ENCODE assay signal across 1 cellular context in the genomic region with DNA sequence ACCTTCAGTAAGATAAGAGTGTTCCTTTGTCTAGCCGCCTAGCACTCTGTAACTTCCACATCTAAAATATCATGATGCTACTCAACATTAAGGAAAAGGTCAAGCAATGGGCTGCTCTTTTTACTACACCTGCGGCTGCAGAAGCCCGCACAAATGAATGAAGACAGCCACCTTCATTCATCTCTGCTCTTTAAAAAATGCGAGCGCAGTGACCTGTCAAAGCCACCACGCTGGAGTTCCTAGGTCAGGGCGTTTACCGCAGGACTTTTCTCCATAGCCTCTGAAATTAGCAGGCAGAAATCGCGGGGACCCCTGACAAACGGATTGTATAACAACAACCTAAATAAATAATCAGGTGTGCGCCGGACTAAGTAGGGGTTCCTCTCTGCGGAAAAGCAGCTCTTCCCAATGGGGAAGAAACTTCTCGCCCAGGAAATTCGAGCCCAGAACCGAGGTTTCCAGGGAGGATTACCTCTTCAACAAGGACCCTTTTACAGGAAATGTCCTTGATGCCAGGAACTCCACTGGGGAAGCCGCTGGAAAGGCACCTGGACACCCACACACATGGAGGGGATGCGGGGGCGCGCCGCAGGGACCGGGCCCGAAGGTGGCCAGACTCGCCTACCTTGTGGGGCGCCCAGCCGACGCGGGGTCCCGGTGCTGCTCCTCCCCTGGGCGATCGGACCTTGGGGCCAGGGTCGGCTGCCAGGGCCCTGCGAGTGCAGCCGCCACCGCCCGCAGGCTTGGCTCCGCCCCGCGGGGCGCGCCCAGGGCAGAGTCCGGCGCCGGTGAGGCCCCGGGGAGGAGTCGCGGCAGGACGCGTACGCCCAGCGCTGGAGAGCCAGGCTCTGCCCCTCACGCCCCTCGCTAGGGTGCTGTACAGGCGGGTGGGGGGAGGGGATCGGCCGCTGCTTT.
TF ChIP-seq lines count a peak whose summit lies in the region.

A gene with protein sequence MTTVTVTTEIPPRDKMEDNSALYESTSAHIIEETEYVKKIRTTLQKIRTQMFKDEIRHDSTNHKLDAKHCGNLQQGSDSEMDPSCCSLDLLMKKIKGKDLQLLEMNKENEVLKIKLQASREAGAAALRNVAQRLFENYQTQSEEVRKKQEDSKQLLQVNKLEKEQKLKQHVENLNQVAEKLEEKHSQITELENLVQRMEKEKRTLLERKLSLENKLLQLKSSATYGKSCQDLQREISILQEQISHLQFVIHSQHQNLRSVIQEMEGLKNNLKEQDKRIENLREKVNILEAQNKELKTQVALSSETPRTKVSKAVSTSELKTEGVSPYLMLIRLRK (minus strand): TSS at position 751 of the 915 bp plus-strand sequence. CDS start 16,670 bp downstream, outside the sequence.

TF ChIP-seq in HepG2, 621 proteins besides CTCF, POLR2A, EP300 and RAD21 (continued from another document and continues in another):
- peak; percentile 59 for TF ChIP-seq ASH2L (IDR thresholded peaks at IDR 0.05; ENCODE audit: insufficient read length, low read depth, low read length)
- peak; percentile 72; the same call in 1 of the 2 replicates for TF ChIP-seq ARID4A (CRISPR knock-in tag; IDR thresholded peaks at IDR 0.05; ENCODE audit: borderline replicate concordance)
- TF ChIP-seq ZNF101 (CRISPR knock-in tag; IDR thresholded peaks at IDR 0.05; ENCODE audit: borderline replicate concordance, low read depth) = no peak
- TF ChIP-seq, protein P1, sequence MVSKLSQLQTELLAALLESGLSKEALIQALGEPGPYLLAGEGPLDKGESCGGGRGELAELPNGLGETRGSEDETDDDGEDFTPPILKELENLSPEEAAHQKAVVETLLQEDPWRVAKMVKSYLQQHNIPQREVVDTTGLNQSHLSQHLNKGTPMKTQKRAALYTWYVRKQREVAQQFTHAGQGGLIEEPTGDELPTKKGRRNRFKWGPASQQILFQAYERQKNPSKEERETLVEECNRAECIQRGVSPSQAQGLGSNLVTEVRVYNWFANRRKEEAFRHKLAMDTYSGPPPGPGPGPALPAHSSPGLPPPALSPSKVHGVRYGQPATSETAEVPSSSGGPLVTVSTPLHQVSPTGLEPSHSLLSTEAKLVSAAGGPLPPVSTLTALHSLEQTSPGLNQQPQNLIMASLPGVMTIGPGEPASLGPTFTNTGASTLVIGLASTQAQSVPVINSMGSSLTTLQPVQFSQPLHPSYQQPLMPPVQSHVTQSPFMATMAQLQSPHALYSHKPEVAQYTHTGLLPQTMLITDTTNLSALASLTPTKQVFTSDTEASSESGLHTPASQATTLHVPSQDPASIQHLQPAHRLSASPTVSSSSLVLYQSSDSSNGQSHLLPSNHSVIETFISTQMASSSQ (IDR thresholded peaks at IDR 0.05; ENCODE audit: low read depth) = no peak
- TF ChIP-seq, protein P1 (CRISPR knock-in tag; IDR thresholded peaks at IDR 0.05; ENCODE audit: borderline replicate concordance) = peak; percentile 66
- 0 out of 2 replicates have a peak, but pooled peaks have one; percentile 26 for TF ChIP-seq ZNF891 (CRISPR knock-in tag; IDR thresholded peaks at IDR 0.05)
- peak; percentile 75; the same call in 1 of the 2 replicates for TF ChIP-seq ZNF563 (CRISPR knock-in tag; IDR thresholded peaks at IDR 0.05)
- TF ChIP-seq MED1 (CRISPR knock-in tag; IDR thresholded peaks at IDR 0.05) = peak; percentile 22; the same call in 1 of the 2 replicates
- TF ChIP-seq ZFY (CRISPR knock-in tag; IDR thresholded peaks at IDR 0.05) = peak; percentile 42; the same call in 1 of the 2 replicates
- TF ChIP-seq, protein P2, sequence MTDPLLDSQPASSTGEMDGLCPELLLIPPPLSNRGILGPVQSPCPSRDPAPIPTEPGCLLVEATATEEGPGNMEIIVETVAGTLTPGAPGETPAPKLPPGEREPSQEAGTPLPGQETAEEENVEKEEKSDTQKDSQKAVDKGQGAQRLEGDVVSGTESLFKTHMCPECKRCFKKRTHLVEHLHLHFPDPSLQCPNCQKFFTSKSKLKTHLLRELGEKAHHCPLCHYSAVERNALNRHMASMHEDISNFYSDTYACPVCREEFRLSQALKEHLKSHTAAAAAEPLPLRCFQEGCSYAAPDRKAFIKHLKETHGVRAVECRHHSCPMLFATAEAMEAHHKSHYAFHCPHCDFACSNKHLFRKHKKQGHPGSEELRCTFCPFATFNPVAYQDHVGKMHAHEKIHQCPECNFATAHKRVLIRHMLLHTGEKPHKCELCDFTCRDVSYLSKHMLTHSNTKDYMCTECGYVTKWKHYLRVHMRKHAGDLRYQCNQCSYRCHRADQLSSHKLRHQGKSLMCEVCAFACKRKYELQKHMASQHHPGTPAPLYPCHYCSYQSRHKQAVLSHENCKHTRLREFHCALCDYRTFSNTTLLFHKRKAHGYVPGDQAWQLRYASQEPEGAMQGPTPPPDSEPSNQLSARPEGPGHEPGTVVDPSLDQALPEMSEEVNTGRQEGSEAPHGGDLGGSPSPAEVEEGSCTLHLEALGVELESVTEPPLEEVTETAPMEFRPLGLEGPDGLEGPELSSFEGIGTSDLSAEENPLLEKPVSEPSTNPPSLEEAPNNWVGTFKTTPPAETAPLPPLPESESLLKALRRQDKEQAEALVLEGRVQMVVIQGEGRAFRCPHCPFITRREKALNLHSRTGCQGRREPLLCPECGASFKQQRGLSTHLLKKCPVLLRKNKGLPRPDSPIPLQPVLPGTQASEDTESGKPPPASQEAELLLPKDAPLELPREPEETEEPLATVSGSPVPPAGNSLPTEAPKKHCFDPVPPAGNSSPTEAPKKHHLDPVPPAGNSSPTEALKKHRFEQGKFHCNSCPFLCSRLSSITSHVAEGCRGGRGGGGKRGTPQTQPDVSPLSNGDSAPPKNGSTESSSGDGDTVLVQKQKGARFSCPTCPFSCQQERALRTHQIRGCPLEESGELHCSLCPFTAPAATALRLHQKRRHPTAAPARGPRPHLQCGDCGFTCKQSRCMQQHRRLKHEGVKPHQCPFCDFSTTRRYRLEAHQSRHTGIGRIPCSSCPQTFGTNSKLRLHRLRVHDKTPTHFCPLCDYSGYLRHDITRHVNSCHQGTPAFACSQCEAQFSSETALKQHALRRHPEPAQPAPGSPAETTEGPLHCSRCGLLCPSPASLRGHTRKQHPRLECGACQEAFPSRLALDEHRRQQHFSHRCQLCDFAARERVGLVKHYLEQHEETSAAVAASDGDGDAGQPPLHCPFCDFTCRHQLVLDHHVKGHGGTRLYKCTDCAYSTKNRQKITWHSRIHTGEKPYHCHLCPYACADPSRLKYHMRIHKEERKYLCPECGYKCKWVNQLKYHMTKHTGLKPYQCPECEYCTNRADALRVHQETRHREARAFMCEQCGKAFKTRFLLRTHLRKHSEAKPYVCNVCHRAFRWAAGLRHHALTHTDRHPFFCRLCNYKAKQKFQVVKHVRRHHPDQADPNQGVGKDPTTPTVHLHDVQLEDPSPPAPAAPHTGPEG (CRISPR knock-in tag; IDR thresholded peaks at IDR 0.05) = no peak
- TF ChIP-seq ZNF484 (CRISPR knock-in tag; IDR thresholded peaks at IDR 0.05; ENCODE audit: borderline replicate concordance, low read depth) = no peak
- TF ChIP-seq NFKB2 (CRISPR knock-in tag; IDR thresholded peaks at IDR 0.05; ENCODE audit: borderline replicate concordance) = peak; percentile 25; the same call in 1 of the 2 replicates
- TF ChIP-seq KDM5B (CRISPR knock-in tag; IDR thresholded peaks at IDR 0.05; ENCODE audit: borderline replicate concordance) = peak; percentile 80
- peak; percentile 49 for TF ChIP-seq YEATS4 (CRISPR knock-in tag; IDR thresholded peaks at IDR 0.05; ENCODE audit: borderline replicate concordance)
- no peak for TF ChIP-seq TSC22D2 (CRISPR knock-in tag; IDR thresholded peaks at IDR 0.05; ENCODE audit: borderline replicate concordance)
- TF ChIP-seq, protein P3, sequence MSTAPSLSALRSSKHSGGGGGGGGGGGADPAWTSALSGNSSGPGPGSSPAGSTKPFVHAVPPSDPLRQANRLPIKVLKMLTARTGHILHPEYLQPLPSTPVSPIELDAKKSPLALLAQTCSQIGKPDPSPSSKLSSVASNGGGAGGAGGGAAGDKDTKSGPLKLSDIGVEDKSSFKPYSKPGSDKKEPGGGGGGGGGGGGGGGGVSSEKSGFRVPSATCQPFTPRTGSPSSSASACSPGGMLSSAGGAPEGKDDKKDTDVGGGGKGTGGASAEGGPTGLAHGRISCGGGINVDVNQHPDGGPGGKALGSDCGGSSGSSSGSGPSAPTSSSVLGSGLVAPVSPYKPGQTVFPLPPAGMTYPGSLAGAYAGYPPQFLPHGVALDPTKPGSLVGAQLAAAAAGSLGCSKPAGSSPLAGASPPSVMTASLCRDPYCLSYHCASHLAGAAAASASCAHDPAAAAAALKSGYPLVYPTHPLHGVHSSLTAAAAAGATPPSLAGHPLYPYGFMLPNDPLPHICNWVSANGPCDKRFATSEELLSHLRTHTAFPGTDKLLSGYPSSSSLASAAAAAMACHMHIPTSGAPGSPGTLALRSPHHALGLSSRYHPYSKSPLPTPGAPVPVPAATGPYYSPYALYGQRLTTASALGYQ (CRISPR knock-in tag; IDR thresholded peaks at IDR 0.05) = peak; percentile 49; the same call in 1 of the 2 replicates
- TF ChIP-seq MEF2D (CRISPR knock-in tag; IDR thresholded peaks at IDR 0.05) = 0 out of 2 replicates have a peak, but pooled peaks have one; percentile 27
- TF ChIP-seq SP1 (IDR thresholded peaks at IDR 0.05) = no peak
- TF ChIP-seq SP1 (CRISPR knock-in tag; IDR thresholded peaks at IDR 0.05) = no peak
- peak; percentile 61 for TF ChIP-seq GABPB1 (CRISPR knock-in tag; IDR thresholded peaks at IDR 0.05)
- TF ChIP-seq MTA1 (CRISPR knock-in tag; IDR thresholded peaks at IDR 0.05; ENCODE audit: borderline replicate concordance) = peak; percentile 91; the same call in 1 of the 2 replicates
- TF ChIP-seq ZNF414 (CRISPR knock-in tag; IDR thresholded peaks at IDR 0.05) = peak; percentile 73; the same call in 1 of the 2 replicates
- TF ChIP-seq SPEN (CRISPR knock-in tag; IDR thresholded peaks at IDR 0.05; ENCODE audit: low read depth) = peak; percentile 72
- TF ChIP-seq TCF12 (IDR thresholded peaks at IDR 0.05) = no peak
- TF ChIP-seq TCF12 (CRISPR knock-in tag; IDR thresholded peaks at IDR 0.05) = peak; percentile 90; the same call in 1 of the 2 replicates
- 0 out of 2 replicates have a peak, but pooled peaks have one; percentile 24 for TF ChIP-seq BORCS8-MEF2B (CRISPR knock-in tag; IDR thresholded peaks at IDR 0.05)
- TF ChIP-seq RFXAP (CRISPR knock-in tag; IDR thresholded peaks at IDR 0.05; ENCODE audit: borderline replicate concordance) = peak; percentile 40; the same call in 1 of the 2 replicates
- TF ChIP-seq SATB2 (CRISPR knock-in tag; IDR thresholded peaks at IDR 0.05) = 0 out of 2 replicates have a peak, but pooled peaks have one; percentile 43
- TF ChIP-seq, protein P4, sequence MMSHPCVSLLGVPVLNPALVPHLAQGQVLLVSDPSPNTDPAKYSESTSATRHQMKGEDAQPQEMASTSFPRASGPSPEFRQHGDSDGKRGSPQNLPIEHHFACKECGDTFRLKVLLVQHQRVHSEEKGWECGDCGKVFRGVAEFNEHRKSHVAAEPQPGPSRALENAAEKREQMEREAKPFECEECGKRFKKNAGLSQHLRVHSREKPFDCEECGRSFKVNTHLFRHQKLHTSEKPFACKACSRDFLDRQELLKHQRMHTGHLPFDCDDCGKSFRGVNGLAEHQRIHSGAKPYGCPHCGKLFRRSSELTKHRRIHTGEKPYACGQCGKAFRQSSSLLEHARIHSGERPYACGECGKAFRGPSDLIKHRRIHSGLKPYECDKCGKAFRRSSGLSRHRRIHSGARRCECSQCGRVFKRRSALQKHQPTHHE (CRISPR knock-in tag; IDR thresholded peaks at IDR 0.05; ENCODE audit: borderline replicate concordance) = peak; percentile 33; the same call in 1 of the 2 replicates
- TF ChIP-seq ZBTB3 (CRISPR knock-in tag; IDR thresholded peaks at IDR 0.05; ENCODE audit: borderline replicate concordance, low read depth) = 0 out of 2 replicates have a peak, but pooled peaks have one; percentile 32
- TF ChIP-seq HNRNPLL (IDR thresholded peaks at IDR 0.05; ENCODE audit: low read depth, low read length, poor library complexity, severe bottlenecking) = peak; percentile 44
- TF ChIP-seq SIX1 (CRISPR knock-in tag; IDR thresholded peaks at IDR 0.05; ENCODE audit: borderline replicate concordance) = no peak
- TF ChIP-seq ZFX (CRISPR knock-in tag; IDR thresholded peaks at IDR 0.05; ENCODE audit: low read depth) = peak; percentile 67
- no peak for TF ChIP-seq ZNF672 (CRISPR knock-in tag; IDR thresholded peaks at IDR 0.05)
- TF ChIP-seq MAFF (IDR thresholded peaks at IDR 0.05; ENCODE audit: low read depth, low read length) = no peak
